ENCODE assay signal across 8 cellular contexts in the genomic region with DNA sequence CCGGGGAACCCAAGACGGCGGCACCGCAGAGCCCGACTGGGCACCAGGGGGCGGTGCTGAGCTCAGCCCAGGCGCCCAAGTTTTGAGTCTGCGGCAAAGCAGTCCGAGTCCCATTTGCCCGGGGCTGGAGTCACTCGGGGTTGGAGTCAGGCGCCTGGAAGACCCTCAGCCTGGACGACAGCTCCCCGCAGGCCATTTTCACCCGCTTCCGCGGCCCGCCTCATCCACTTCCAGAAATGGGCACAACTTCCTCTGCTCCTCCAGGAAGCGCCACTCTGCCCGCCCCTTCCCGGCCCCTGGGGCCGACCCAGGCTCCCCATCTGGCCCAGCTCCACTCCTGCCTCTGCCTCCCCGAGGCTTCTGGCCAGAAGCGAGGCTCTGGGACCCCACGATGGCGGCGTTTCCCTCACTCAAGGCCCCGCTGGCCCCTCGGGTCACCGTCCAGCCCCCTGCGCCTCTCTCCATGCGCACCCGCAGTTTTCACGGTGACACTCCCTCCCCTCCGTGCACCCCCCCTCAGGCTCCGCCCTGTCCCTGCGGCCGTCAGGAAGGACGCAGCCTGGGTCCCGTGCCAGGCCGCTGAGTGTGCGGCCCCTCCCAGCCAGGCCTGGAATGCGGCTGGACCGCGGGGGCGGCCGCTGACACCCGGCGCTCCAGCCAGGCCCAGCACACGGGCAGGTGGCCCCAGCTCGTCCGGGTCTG. TPM values are rescaled to one million over a fixed set of nuclear protein-coding genes. Genes with fewer than 3 reads are reported as not detected.
A peak's percentile ranks its signal among the peaks of the same experiment; 100 is the strongest.
DNase-seq lines count a peak whose midpoint lies in the region; ATAC-seq and TF ChIP-seq lines count a peak whose summit lies in the region.

No MANE protein-coding gene starts in this region.

- H3K9me2 ChIP-seq in neural cell (ENCODE audit: insufficient read depth, low read length), result no peaks in the 10 kb centered on the region

- no peaks in the 10 kb centered on the region for H3K79me2 ChIP-seq in neural cell (replicated peaks; ENCODE audit: insufficient read depth, low read length)

- peaks cover 11 to 21% (median 18%) of the 10 kb centered on the region in 11 experiments for H3K36me3 ChIP-seq in BLaER1 treated with 17β-estradiol and CSF1 and Interleukin-3, amounts not matched to agents 10 nM and 100 nM
- H3K36me3 ChIP-seq in KOPT-K1 (ENCODE audit: insufficient read depth, low read length) (no peaks in the 10 kb centered on the region), RWPE2 (ENCODE audit: low read depth) (peaks cover 10% of the 10 kb centered on the region), neural cell (ENCODE audit: insufficient read depth, low read length) (no peaks in the 10 kb centered on the region)

- peak; percentile 56 for TF ChIP-seq RAD21 in neural cell (conservative IDR thresholded peaks at IDR 0.05)

- H3K9ac ChIP-seq in BLaER1 treated with 17β-estradiol and CSF1 and Interleukin-3, amounts not matched to agents 10 nM and 100 nM, result peak overlapping the region; percentile 78 to 97 (median 85)
- H3K9ac ChIP-seq in neural cell (ENCODE audit: low read length), result no peak overlapping the region

- ATAC-seq in RWPE2 (ENCODE audit: low read depth), result peak; percentile 65

- peak overlapping the region; percentile 75 to 98 (median 86) for H3K27ac ChIP-seq in BLaER1 treated with 17β-estradiol and CSF1 and Interleukin-3, amounts not matched to agents 10 nM and 100 nM
- H3K27ac ChIP-seq in KOPT-K1 (ENCODE audit: low read depth, low read length, poor library complexity, severe bottlenecking) (peak overlapping the region; percentile 72), RWPE2 (ENCODE audit: poor library complexity, severe bottlenecking) (peak overlapping the region; percentile 81), neural cell (ENCODE audit: low read length) (no peak overlapping the region)

- peak overlapping the region; percentile 80 to 98 (median 94) for H3K4me2 ChIP-seq in BLaER1 treated with 17β-estradiol and CSF1 and Interleukin-3, amounts not matched to agents 10 nM and 100 nM
- no peak overlapping the region for H3K4me2 ChIP-seq in neural cell (ENCODE audit: low read length)

- peak; percentile 69 for DNase-seq in GM19240 (ENCODE audit: insufficient read length, low spot score)
- DNase-seq in RWPE2 (ENCODE audit: low spot score), result peak; percentile 89
- DNase-seq in activated gamma-delta T cell treated with anti-CD3 and anti-CD28 coated beads, Interleukin-2, amount 50 U/mL, for 16 hours (ENCODE audit: low read depth), result peak; percentile 49
- peak; percentile 94 for DNase-seq in fibroblast of villous mesenchyme (ENCODE audit: low read depth)
- DNase-seq in stromal cell of bone marrow (ENCODE audit: low read depth), result peak; percentile 85

- peaks cover 0 to 43% (median 14%) of the 10 kb centered on the region in 11 experiments; a peak in 13 of 22 replicates for H4K20me1 ChIP-seq in BLaER1 treated with 17β-estradiol and CSF1 and Interleukin-3, amounts not matched to agents 10 nM and 100 nM
- no peaks in the 10 kb centered on the region for H4K20me1 ChIP-seq in neural cell (ENCODE audit: insufficient read depth)

- TF ChIP-seq CTCF in RWPE2 (IDR thresholded peaks at IDR 0.05; ENCODE audit: poor library complexity, severe bottlenecking) (peak; percentile 94), fibroblast of villous mesenchyme (IDR thresholded peaks at IDR 0.05; ENCODE audit: insufficient read depth, low read depth, low read length) (peak; percentile 96), neural cell (IDR thresholded peaks at IDR 0.05; ENCODE audit: poor library complexity, severe bottlenecking) (peak; percentile 77)

- peak overlapping the region; percentile 54 to 85 (median 66) for H3K4me3 ChIP-seq in BLaER1 treated with 17β-estradiol and CSF1 and Interleukin-3, amounts not matched to agents 10 nM and 100 nM
- H3K4me3 ChIP-seq in RWPE2 (ENCODE audit: severe bottlenecking) (peak overlapping the region; percentile 45), fibroblast of villous mesenchyme (ENCODE audit: low read depth, low read length) (peak overlapping the region; percentile 72), neural cell (ENCODE audit: low read length) (peak overlapping the region; percentile 43)

- no peaks in the 10 kb centered on the region for H3K9me3 ChIP-seq in BLaER1 treated with 17β-estradiol and CSF1 and Interleukin-3, amounts not matched to agents 10 nM and 100 nM (replicated peaks in 1 of 11)
- H3K9me3 ChIP-seq in KOPT-K1 (ENCODE audit: insufficient read depth, low read length, poor library complexity, severe bottlenecking) (no peaks in the 10 kb centered on the region), RWPE2 (ENCODE audit: severe bottlenecking) (no peaks in the 10 kb centered on the region), neural cell (ENCODE audit: low read length) (no peaks in the 10 kb centered on the region)

- no peaks in the 10 kb centered on the region for H3F3A ChIP-seq in neural cell (ENCODE audit: insufficient read depth, low read length, poor library complexity, severe bottlenecking)

- no peaks in the 10 kb centered on the region for H3K27me3 ChIP-seq in BLaER1 treated with 17β-estradiol and CSF1 and Interleukin-3, amounts not matched to agents 10 nM and 100 nM
- H3K27me3 ChIP-seq in RWPE2 (ENCODE audit: insufficient read depth, poor library complexity, severe bottlenecking), result no peaks in the 10 kb centered on the region
- H3K27me3 ChIP-seq in neural cell (ENCODE audit: insufficient read depth, low read depth, low read length), result no peaks in the 10 kb centered on the region

- no peak overlapping the region for H2AFZ ChIP-seq in neural cell (ENCODE audit: low read depth, low read length)

- no peak for TF ChIP-seq EP300 in neural cell (conservative IDR thresholded peaks at IDR 0.05; ENCODE audit: poor library complexity, severe bottlenecking)

- H3K4me1 ChIP-seq in BLaER1 treated with 17β-estradiol and CSF1 and Interleukin-3, amounts not matched to agents 10 nM and 100 nM, result peaks cover 51 to 78% (median 72%) of the 10 kb centered on the region in 10 experiments
- peaks cover 7% of the 10 kb centered on the region for H3K4me1 ChIP-seq in RWPE2 (ENCODE audit: insufficient read depth, poor library complexity, severe bottlenecking)

TF ChIP-seq in neural cell, 6 proteins besides CTCF, POLR2A, EP300 and RAD21:
- peak; percentile 71 for TF ChIP-seq SMC3 (conservative IDR thresholded peaks at IDR 0.05; ENCODE audit: poor library complexity)
- no peak for TF ChIP-seq MXI1 (conservative IDR thresholded peaks at IDR 0.05; ENCODE audit: poor library complexity, severe bottlenecking)
TF ChIP-seq in neural cell: peak in this region for 1.

RNA-seq across cellular contexts. Expression of gene SERTAD1, which starts 4.9 kb away (rescaled TPM):
- 20.0 and 22.0 TPM in 2 replicates for total RNA-seq in fibroblast of villous mesenchyme
- 3.3 and 5.1 TPM in 2 replicates for polyA plus RNA-seq in neural cell
- 1.5 and 1.7 TPM in 2 replicates for polyA minus RNA-seq in neural cell

RNA-seq across cellular contexts. Expression of gene PRX, which starts 7.7 kb away (rescaled TPM):
- 0.86 and 1.9 TPM in 2 replicates for total RNA-seq in fibroblast of villous mesenchyme
- polyA plus RNA-seq in neural cell, result 0.20 and 0.36 TPM in 2 replicates
- 0.23 and 0.24 TPM in 2 replicates for polyA minus RNA-seq in neural cell

RNA-seq across cellular contexts. Expression of gene SERTAD3, which starts 23.2 kb away (rescaled TPM):
- 38.0 and 49.2 TPM in 2 replicates for total RNA-seq in fibroblast of villous mesenchyme
- 7.6 and 9.0 TPM in 2 replicates for polyA plus RNA-seq in neural cell
- 10.8 and 14.1 TPM in 2 replicates for polyA minus RNA-seq in neural cell

RNA-seq across cellular contexts. Expression of gene HIPK4, which starts 30.9 kb away (rescaled TPM):
- under 0.01 TPM in 2 replicates for total RNA-seq in fibroblast of villous mesenchyme
- polyA plus RNA-seq in neural cell, result not detected in 2 replicates
- 0.35 TPM in 1 of 2 replicates, not detected in the other for polyA minus RNA-seq in neural cell

RNA-seq across cellular contexts. Expression of gene BLVRB, which starts 44.6 kb away (rescaled TPM):
- total RNA-seq in fibroblast of villous mesenchyme, result 33.7 and 64.7 TPM in 2 replicates
- 5.0 and 9.9 TPM in 2 replicates for polyA plus RNA-seq in neural cell
- 2.2 TPM in 2 replicates for polyA minus RNA-seq in neural cell
